1 cellular context compared by ENCODE assay signal in the genomic region with DNA sequence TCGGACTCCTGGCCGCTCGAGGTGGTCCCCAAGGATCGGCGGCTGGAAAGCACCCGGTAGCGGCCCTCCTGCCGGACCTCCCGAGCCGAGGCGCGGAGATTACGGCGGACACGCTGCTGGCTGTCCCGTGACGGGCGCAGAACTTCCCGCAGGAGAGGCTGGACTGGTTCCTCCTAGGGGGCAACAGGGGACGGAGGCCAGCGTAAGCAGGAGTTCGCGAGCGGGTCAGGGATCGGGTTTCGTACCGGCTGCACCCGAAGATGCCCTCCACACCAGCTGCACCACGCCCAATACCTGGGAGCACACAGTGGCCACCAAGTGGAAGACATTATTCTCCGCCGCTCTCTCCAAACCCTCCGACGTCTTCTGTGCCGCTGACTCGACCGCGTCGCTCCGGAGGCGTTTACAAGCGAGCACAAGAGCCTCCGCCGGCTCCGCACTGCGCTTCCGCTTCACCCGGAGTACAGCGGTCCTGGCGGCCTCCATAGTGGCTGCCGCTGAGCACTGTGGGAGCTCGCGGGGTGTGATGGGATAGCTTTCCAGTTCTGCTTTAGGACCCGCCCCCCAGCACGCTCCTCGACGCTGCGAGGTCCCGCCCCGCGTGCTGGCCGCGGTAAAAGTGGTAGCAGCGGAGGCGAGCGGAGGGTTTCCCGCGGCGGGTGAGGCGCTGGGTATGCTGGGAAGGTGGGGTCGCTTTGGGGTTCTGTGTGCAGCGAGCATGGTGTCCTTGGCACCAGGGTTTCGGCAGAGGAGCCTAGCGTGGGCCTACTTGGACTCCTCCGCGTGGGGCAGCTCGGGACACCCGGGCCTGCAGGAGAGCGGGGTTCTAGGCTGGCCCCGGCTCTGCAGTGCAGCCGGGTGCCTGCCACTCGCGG.
TF ChIP-seq lines count a peak whose summit lies in the region.

A gene with protein sequence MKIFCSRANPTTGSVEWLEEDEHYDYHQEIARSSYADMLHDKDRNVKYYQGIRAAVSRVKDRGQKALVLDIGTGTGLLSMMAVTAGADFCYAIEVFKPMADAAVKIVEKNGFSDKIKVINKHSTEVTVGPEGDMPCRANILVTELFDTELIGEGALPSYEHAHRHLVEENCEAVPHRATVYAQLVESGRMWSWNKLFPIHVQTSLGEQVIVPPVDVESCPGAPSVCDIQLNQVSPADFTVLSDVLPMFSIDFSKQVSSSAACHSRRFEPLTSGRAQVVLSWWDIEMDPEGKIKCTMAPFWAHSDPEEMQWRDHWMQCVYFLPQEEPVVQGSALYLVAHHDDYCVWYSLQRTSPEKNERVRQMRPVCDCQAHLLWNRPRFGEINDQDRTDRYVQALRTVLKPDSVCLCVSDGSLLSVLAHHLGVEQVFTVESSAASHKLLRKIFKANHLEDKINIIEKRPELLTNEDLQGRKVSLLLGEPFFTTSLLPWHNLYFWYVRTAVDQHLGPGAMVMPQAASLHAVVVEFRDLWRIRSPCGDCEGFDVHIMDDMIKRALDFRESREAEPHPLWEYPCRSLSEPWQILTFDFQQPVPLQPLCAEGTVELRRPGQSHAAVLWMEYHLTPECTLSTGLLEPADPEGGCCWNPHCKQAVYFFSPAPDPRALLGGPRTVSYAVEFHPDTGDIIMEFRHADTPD (plus strand): TSS at position 579 of the 875 bp plus-strand sequence. CDS start 4,961 bp downstream, outside the sequence.
Gene SLC7A6OS, minus strand, starts transcription at position 506 of the 875 bp plus-strand sequence. Its CDS starts 20 bp downstream, at position 486.

TF ChIP-seq in K562, 482 proteins besides CTCF, POLR2A, EP300 and RAD21 (continued from another document and continues in another):
- TF ChIP-seq, protein P1, sequence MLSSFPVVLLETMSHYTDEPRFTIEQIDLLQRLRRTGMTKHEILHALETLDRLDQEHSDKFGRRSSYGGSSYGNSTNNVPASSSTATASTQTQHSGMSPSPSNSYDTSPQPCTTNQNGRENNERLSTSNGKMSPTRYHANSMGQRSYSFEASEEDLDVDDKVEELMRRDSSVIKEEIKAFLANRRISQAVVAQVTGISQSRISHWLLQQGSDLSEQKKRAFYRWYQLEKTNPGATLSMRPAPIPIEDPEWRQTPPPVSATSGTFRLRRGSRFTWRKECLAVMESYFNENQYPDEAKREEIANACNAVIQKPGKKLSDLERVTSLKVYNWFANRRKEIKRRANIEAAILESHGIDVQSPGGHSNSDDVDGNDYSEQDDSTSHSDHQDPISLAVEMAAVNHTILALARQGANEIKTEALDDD (IDR thresholded peaks at IDR 0.05) = no peak
- TF ChIP-seq ZNF586 (CRISPR knock-in tag; conservative IDR thresholded peaks at IDR 0.05) (no peak), FOXA3 (CRISPR knock-in tag; conservative IDR thresholded peaks at IDR 0.05 in 1 of 2, IDR thresholded peaks at IDR 0.05 in 1 of 2) (no peak), SAFB (IDR thresholded peaks at IDR 0.05; ENCODE audit: borderline replicate concordance, low read depth, low read length) (peak; percentile 48; the same call in 1 of the 2 replicates), TAL1 (IDR thresholded peaks at IDR 0.05) (no peak), RBM22 (IDR thresholded peaks at IDR 0.05; ENCODE audit: low read depth, low read length, poor library complexity, severe bottlenecking) (no peak), PRPF4 (IDR thresholded peaks at IDR 0.05; ENCODE audit: insufficient read depth, low read depth, low read length, poor library complexity, severe bottlenecking) (peak; percentile 54), ZC3H4 (CRISPR knock-in tag; IDR thresholded peaks at IDR 0.05; ENCODE audit: borderline replicate concordance) (no peak), KDM4B (IDR thresholded peaks at IDR 0.05; ENCODE audit: borderline replicate concordance in 2 of 2, low read depth in 1 of 2) (no peak), DIDO1 (tag; IDR thresholded peaks at IDR 0.05; ENCODE audit: low read depth) (peak; percentile 81), HMG20B (CRISPR knock-in tag; IDR thresholded peaks at IDR 0.05) (no peak), UBTF (IDR thresholded peaks at IDR 0.05; ENCODE audit: borderline replicate concordance in 1 of 2, low read depth in 2 of 2, low read length in 2 of 2) (no peak), SIN3B (IDR thresholded peaks at IDR 0.05; ENCODE audit: low read depth) (peak; percentile 98), DPF2 (IDR thresholded peaks at IDR 0.05) (no peak), NFYB (IDR thresholded peaks at IDR 0.05; ENCODE audit: extremely low read depth, insufficient read length) (no peak), ZNF551 (CRISPR knock-in tag; IDR thresholded peaks at IDR 0.05) (no peak), ZNF431 (CRISPR knock-in tag; IDR thresholded peaks at IDR 0.05) (peak; percentile 84; the same call in 1 of the 2 replicates), SNAPC5 (CRISPR knock-in tag; IDR thresholded peaks at IDR 0.05) (no peak), MTA2 (IDR thresholded peaks at IDR 0.05; ENCODE audit: low read depth) (no peak; the same call in 1 of the 2 replicates), ZBTB43 (CRISPR knock-in tag; IDR thresholded peaks at IDR 0.05) (no peak; the same call in 1 of the 2 replicates), HDGF (IDR thresholded peaks at IDR 0.05) (no peak), TAF9B (IDR thresholded peaks at IDR 0.05; ENCODE audit: partially characterized antibody) (peak; percentile 84), HCFC1 (IDR thresholded peaks at IDR 0.05; ENCODE audit: low read depth, low read length) (peak; percentile 80), KLF16 (IDR thresholded peaks at IDR 0.05) (no peak), ZNF316 (IDR thresholded peaks at IDR 0.05) (no peak), SAFB2 (IDR thresholded peaks at IDR 0.05; ENCODE audit: borderline replicate concordance, low read depth, low read length, severe bottlenecking) (no peak), HNRNPL (IDR thresholded peaks at IDR 0.05; ENCODE audit: low read depth, low read length) (peak; percentile 65; the same call in 1 of the 2 replicates), ZNF133 (CRISPR knock-in tag; IDR thresholded peaks at IDR 0.05) (no peak), STAG1 (CRISPR knock-in tag; IDR thresholded peaks at IDR 0.05; ENCODE audit: borderline replicate concordance) (no peak; the same call in 1 of the 2 replicates), ZNF780A (CRISPR knock-in tag; IDR thresholded peaks at IDR 0.05) (no peak), ETS1 (conservative IDR thresholded peaks at IDR 0.05; ENCODE audit: control insufficient read depth, low read depth, low read length) (peak; percentile 46; the same call in 1 of the 2 replicates), PPARD (CRISPR knock-in tag; IDR thresholded peaks at IDR 0.05) (no peak), BRD9 (IDR thresholded peaks at IDR 0.05; ENCODE audit: low read depth, partially characterized antibody) (no peak), ZSCAN29 (IDR thresholded peaks at IDR 0.05) (no peak; the same call in 1 of the 2 replicates), TRIM28 (IDR thresholded peaks at IDR 0.05) (no peak), ZNF232 (CRISPR knock-in tag; IDR thresholded peaks at IDR 0.05) (0 out of 2 replicates have a peak, but pooled peaks have one; percentile 61), CXXC5 (CRISPR knock-in tag; IDR thresholded peaks at IDR 0.05) (peak; percentile 88), ARHGAP35 (IDR thresholded peaks at IDR 0.05; ENCODE audit: partially characterized antibody) (no peak)
- TF ChIP-seq, protein P2, sequence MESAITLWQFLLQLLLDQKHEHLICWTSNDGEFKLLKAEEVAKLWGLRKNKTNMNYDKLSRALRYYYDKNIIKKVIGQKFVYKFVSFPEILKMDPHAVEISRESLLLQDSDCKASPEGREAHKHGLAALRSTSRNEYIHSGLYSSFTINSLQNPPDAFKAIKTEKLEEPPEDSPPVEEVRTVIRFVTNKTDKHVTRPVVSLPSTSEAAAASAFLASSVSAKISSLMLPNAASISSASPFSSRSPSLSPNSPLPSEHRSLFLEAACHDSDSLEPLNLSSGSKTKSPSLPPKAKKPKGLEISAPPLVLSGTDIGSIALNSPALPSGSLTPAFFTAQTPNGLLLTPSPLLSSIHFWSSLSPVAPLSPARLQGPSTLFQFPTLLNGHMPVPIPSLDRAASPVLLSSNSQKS (CRISPR knock-in tag; IDR thresholded peaks at IDR 0.05) = no peak
- TF ChIP-seq, protein P3, sequence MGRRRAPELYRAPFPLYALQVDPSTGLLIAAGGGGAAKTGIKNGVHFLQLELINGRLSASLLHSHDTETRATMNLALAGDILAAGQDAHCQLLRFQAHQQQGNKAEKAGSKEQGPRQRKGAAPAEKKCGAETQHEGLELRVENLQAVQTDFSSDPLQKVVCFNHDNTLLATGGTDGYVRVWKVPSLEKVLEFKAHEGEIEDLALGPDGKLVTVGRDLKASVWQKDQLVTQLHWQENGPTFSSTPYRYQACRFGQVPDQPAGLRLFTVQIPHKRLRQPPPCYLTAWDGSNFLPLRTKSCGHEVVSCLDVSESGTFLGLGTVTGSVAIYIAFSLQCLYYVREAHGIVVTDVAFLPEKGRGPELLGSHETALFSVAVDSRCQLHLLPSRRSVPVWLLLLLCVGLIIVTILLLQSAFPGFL (CRISPR knock-in tag; IDR thresholded peaks at IDR 0.05) = no peak
- TF ChIP-seq, protein P4, sequence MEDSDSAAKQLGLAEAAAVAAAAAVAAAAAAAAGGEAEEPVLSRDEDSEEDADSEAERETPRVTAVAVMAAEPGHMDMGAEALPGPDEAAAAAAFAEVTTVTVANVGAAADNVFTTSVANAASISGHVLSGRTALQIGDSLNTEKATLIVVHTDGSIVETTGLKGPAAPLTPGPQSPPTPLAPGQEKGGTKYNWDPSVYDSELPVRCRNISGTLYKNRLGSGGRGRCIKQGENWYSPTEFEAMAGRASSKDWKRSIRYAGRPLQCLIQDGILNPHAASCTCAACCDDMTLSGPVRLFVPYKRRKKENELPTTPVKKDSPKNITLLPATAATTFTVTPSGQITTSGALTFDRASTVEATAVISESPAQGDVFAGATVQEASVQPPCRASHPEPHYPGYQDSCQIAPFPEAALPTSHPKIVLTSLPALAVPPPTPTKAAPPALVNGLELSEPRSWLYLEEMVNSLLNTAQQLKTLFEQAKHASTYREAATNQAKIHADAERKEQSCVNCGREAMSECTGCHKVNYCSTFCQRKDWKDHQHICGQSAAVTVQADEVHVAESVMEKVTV (CRISPR knock-in tag; IDR thresholded peaks at IDR 0.05) = no peak
- TF ChIP-seq, protein P5, sequence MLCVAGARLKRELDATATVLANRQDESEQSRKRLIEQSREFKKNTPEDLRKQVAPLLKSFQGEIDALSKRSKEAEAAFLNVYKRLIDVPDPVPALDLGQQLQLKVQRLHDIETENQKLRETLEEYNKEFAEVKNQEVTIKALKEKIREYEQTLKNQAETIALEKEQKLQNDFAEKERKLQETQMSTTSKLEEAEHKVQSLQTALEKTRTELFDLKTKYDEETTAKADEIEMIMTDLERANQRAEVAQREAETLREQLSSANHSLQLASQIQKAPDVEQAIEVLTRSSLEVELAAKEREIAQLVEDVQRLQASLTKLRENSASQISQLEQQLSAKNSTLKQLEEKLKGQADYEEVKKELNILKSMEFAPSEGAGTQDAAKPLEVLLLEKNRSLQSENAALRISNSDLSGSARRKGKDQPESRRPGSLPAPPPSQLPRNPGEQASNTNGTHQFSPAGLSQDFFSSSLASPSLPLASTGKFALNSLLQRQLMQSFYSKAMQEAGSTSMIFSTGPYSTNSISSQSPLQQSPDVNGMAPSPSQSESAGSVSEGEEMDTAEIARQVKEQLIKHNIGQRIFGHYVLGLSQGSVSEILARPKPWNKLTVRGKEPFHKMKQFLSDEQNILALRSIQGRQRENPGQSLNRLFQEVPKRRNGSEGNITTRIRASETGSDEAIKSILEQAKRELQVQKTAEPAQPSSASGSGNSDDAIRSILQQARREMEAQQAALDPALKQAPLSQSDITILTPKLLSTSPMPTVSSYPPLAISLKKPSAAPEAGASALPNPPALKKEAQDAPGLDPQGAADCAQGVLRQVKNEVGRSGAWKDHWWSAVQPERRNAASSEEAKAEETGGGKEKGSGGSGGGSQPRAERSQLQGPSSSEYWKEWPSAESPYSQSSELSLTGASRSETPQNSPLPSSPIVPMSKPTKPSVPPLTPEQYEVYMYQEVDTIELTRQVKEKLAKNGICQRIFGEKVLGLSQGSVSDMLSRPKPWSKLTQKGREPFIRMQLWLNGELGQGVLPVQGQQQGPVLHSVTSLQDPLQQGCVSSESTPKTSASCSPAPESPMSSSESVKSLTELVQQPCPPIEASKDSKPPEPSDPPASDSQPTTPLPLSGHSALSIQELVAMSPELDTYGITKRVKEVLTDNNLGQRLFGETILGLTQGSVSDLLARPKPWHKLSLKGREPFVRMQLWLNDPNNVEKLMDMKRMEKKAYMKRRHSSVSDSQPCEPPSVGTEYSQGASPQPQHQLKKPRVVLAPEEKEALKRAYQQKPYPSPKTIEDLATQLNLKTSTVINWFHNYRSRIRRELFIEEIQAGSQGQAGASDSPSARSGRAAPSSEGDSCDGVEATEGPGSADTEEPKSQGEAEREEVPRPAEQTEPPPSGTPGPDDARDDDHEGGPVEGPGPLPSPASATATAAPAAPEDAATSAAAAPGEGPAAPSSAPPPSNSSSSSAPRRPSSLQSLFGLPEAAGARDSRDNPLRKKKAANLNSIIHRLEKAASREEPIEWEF (CRISPR knock-in tag; IDR thresholded peaks at IDR 0.05) = no peak
